ENCODE assay signal across 16 cellular contexts in the genomic region with DNA sequence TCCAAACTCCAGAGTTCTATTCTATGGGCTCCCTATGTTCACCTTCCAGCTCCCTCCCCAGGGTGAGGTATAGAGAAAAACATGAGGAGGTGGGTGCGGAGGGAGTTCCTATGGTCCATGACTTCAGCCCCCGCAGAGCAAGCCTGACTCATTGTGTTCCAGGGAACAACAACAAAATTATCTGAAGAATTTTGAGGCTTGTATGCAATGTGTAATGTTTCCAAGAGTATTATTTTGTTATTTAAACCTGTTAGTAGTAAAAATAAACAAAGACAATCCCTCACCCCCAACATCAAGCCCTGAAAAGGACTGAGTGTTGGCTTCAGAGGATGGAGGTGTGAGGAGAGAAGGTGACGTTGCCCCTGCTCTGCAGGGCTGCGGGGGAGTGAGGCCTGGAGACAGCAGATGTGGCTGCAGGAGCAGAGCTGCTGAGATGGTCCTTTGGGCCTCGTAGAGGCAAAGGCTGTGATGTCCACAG. TPM values are rescaled to one million over a fixed set of nuclear protein-coding genes. Genes with fewer than 3 reads are reported as not detected.
DNase-seq lines count a peak whose midpoint lies in the region; ATAC-seq and TF ChIP-seq lines count a peak whose summit lies in the region.
"Had no signal": no experiment of that assay in that cellular context is flagged by ENCODE, and none has a peak within 500 bp of the region (broad histone marks: within the 10 kb centered on the region; RNA-seq: fewer than 3 reads in every experiment).

No MANE protein-coding gene starts in this region.

- H3K9me3 Mint-ChIP-seq in chondrocyte (ENCODE audit: low read depth): peaks cover 6% of the 10 kb centered on the region
- H3K9me3 Mint-ChIP-seq in effector memory CD8-positive, alpha-beta T cell: no peaks in the 10 kb centered on the region
- no peaks in the 10 kb centered on the region for H3K9me3 Mint-ChIP-seq in immature natural killer cell
- H3K9me3 Mint-ChIP-seq: central memory CD8-positive, alpha-beta T cell had no signal

- peak; percentile 32 for DNase-seq in AG09319 (ENCODE audit: extremely low read depth, low read depth)
- peak; percentile 84 for DNase-seq in LHCN-M2 (ENCODE audit: low read depth)
- DNase-seq in chondrocyte (ENCODE audit: low spot score): no peak
- DNase-seq in kidney glomerular epithelial cell (lab: John Stamatoyannopoulos, UW): peak; percentile 77
- DNase-seq in effector memory CD8-positive, alpha-beta T cell: no peak
- no peak for DNase-seq in dorsolateral prefrontal cortex
- no peak for DNase-seq in immature natural killer cell
- DNase-seq: activated CD4-positive, alpha-beta T cell treated with anti-CD3 and anti-CD28 coated beads for 4 hours; DMS153; KG1; left ventricle myocardium superior; NCI-H2081 treated with DMSO at 0.1 percent for 48 hours; NK-92 treated with Interleukin-12 subunit alpha and Interleukin-12 subunit beta, amount 100 ng/mL, for 24 hours; SW 1271 had no signal

- no peak overlapping the region for H3K4me3 Mint-ChIP-seq in chondrocyte (ENCODE audit: unreplicated experiment)
- H3K4me3 Mint-ChIP-seq in effector memory CD8-positive, alpha-beta T cell: no peak overlapping the region
- H3K4me3 Mint-ChIP-seq in immature natural killer cell: no peak overlapping the region
- H3K4me3 Mint-ChIP-seq: central memory CD8-positive, alpha-beta T cell had no signal

- H3K27me3 Mint-ChIP-seq in chondrocyte (ENCODE audit: low read depth) (no peaks in the 10 kb centered on the region), immature natural killer cell (ENCODE audit: low read depth in 3 of 3) (peaks cover 1 to 8% (median 6%) of the 10 kb centered on the region in 3 donors)
- peaks cover 21 to 31% of the 10 kb centered on the region in 2 donors for H3K27me3 Mint-ChIP-seq in effector memory CD8-positive, alpha-beta T cell

- ATAC-seq in effector memory CD8-positive, alpha-beta T cell (replicated peaks): no peak
- no peak for ATAC-seq in GM18519 (IDR thresholded peaks at IDR 0.05; ENCODE audit: low FRiP score, unreplicated experiment)
- ATAC-seq: left ventricle myocardium superior had no signal

- intact Hi-C loops in dorsolateral prefrontal cortex (cut with DNase I): no loop called here

- H3K4me1 Mint-ChIP-seq in chondrocyte (ENCODE audit: low read depth) (peaks cover 58% of the 10 kb centered on the region), immature natural killer cell (peaks cover 0 to 2% of the 10 kb centered on the region in 2 donors)
- peaks cover 2% of the 10 kb centered on the region in 2 donors for H3K4me1 Mint-ChIP-seq in effector memory CD8-positive, alpha-beta T cell (ENCODE audit: low read depth in 2 of 2)

- TF ChIP-seq CTCF in AG09319 (IDR thresholded peaks at IDR 0.05; ENCODE audit: low read depth, low read length): no peak
- no peak for TF ChIP-seq CTCF in chondrocyte (IDR thresholded peaks at IDR 0.05)
- no peak for TF ChIP-seq CTCF in dorsolateral prefrontal cortex (IDR thresholded peaks at IDR 0.05 in 54 of 56, conservative IDR thresholded peaks at IDR 0.05 in 2 of 56; ENCODE audit: low read depth in 1 of 56, partially characterized antibody in 56 of 56)

- no peaks in the 10 kb centered on the region for H3K27me3 ChIP-seq in dorsolateral prefrontal cortex

- no peak overlapping the region for H3K27ac ChIP-seq in dorsolateral prefrontal cortex

- no peak overlapping the region for H3K4me3 ChIP-seq in dorsolateral prefrontal cortex

- peak overlapping the region; percentile 67 for H3K27ac Mint-ChIP-seq in chondrocyte (ENCODE audit: unreplicated experiment)
- no peak overlapping the region for H3K27ac Mint-ChIP-seq in effector memory CD8-positive, alpha-beta T cell
- no peak overlapping the region for H3K27ac Mint-ChIP-seq in immature natural killer cell

- H3K36me3 Mint-ChIP-seq in chondrocyte (ENCODE audit: low read depth) (no peaks in the 10 kb centered on the region), immature natural killer cell (no peaks in the 10 kb centered on the region)
- peaks cover 3% of the 10 kb centered on the region for H3K36me3 Mint-ChIP-seq in effector memory CD8-positive, alpha-beta T cell (ENCODE audit: insufficient read depth)

RNA-seq across cellular contexts. Expression of a gene that starts 29.0 kb away (rescaled TPM):
- 3.3 and 4.2 TPM in 2 replicates for total RNA-seq in LHCN-M2 (2014; rRNA removed)
- 1.6 TPM for polyA plus RNA-seq in LHCN-M2 (2012)
- total RNA-seq in chondrocyte: 1.6 to 2.8 TPM (median 1.9 TPM) in 3 replicates
- 10 to 100 TPM in 44 of 120 experiments, 1 to 10 TPM in 76; 3.2 to 17.7 (median 8.6) TPM for total RNA-seq in dorsolateral prefrontal cortex
- not detected for polyA plus RNA-seq in immature natural killer cell

RNA-seq across cellular contexts. Expression of a gene that starts 55.6 kb away (rescaled TPM):
- 5.8 and 7.1 TPM in 2 replicates for total RNA-seq in LHCN-M2 (2014; rRNA removed)
- 1.4 TPM for polyA plus RNA-seq in LHCN-M2 (2012)
- 0.48 to 0.85 TPM (median 0.50 TPM) in 3 replicates for total RNA-seq in chondrocyte
- total RNA-seq in dorsolateral prefrontal cortex: 10 to 100 TPM in 119 of 120 experiments, 1 to 10 TPM in 1; 7.8 to 35.9 (median 20.6) TPM
- polyA plus RNA-seq in immature natural killer cell: under 1 TPM in 1 of 3 donors, not detected in 2; 0.59 TPM

Comparison
In these comparisons a context has a peak if more than half of its experiments do, and no peak if none do; other contexts are left out.
1. DNase-seq: peak in AG09319 (single experiment), LHCN-M2 (single experiment) and kidney glomerular epithelial cell (single experiment); none in chondrocyte (single experiment), effector memory CD8-positive, alpha-beta T cell (0 of 3), dorsolateral prefrontal cortex (0 of 10) and immature natural killer cell (0 of 3).